In genomic region chr22:24969588-24970301, GRCh38 we compare ENCODE assay signal across 10 cellular contexts. TPM values are rescaled to one million over a fixed set of nuclear protein-coding genes. Genes with fewer than 3 reads are reported as not detected.
DNase-seq lines count a peak whose midpoint lies in the region; ATAC-seq and TF ChIP-seq lines count a peak whose summit lies in the region.
"Had no signal": no experiment of that assay in that cellular context is flagged by ENCODE, and none has a peak within 500 bp of the region (broad histone marks: within the 10 kb centered on the region; RNA-seq: fewer than 3 reads in every experiment).

No MANE protein-coding gene starts in this region.

- no peaks in the 10 kb centered on the region for H3K9me3 Mint-ChIP-seq in neural progenitor cell

- H3K9me3 ChIP-seq in BE2C (no peaks in the 10 kb centered on the region), gastroesophageal sphincter (no peaks in the 10 kb centered on the region), neural progenitor cell (ENCODE audit: low read depth) (no peaks in the 10 kb centered on the region)
- H3K9me3 ChIP-seq: BLaER1 had no signal

- H3K27me3 Mint-ChIP-seq in neural progenitor cell (ENCODE audit: insufficient read depth, low read depth) = no peaks in the 10 kb centered on the region

- DNase-seq in BE2C = peak; percentile 85
- DNase-seq in neural progenitor cell (ENCODE audit: low spot score) = no peak
- DNase-seq in NCI-H1694 (lab: John Stamatoyannopoulos, UW) = no peak
- DNase-seq: NCI-H2171 had no signal

- TF ChIP-seq CTCF in BE2C (IDR thresholded peaks at IDR 0.05; ENCODE audit: low read depth, low read length) (no peak), gastroesophageal sphincter (IDR thresholded peaks at IDR 0.05) (no peak), neural progenitor cell (IDR thresholded peaks at IDR 0.05) (no peak)

- no peak overlapping the region for H3K4me3 Mint-ChIP-seq in neural progenitor cell

- no peaks in the 10 kb centered on the region for H3K36me3 Mint-ChIP-seq in neural progenitor cell

- peak overlapping the region; percentile 14 for H3K4me2 ChIP-seq in neural progenitor cell
- H3K4me2 ChIP-seq: BLaER1 had no signal

- no peaks in the 10 kb centered on the region for H3K27me3 ChIP-seq in BE2C
- H3K27me3 ChIP-seq in gastroesophageal sphincter = no peaks in the 10 kb centered on the region
- no peaks in the 10 kb centered on the region for H3K27me3 ChIP-seq in neural progenitor cell
- H3K27me3 ChIP-seq: BLaER1 had no signal

- WGBS in gastroesophageal sphincter (ENCODE audit: low coverage in 1 of 2), 2 donors = 44 to 62% methylated on average over 5 to 6 of the region's 12 CpGs

- H3K27ac ChIP-seq in gastroesophageal sphincter = peak overlapping the region in 3 of 4 donors; percentile 44 to 63 (median 62)
- no peak overlapping the region for H3K27ac ChIP-seq in neural progenitor cell
- H3K27ac ChIP-seq: BLaER1 had no signal

- no peak overlapping the region for H2AFZ ChIP-seq in neural progenitor cell (replicated peaks)

- no peak overlapping the region for H3K4me3 ChIP-seq in BE2C (ENCODE audit: low read depth, low read length)
- no peak overlapping the region for H3K4me3 ChIP-seq in gastroesophageal sphincter
- no peak overlapping the region for H3K4me3 ChIP-seq in neural progenitor cell
- H3K4me3 ChIP-seq: BLaER1 had no signal

- H3K4me1 ChIP-seq in BE2C = peaks cover 14% of the 10 kb centered on the region
- peaks cover 0 to 22% (median 0%) of the 10 kb centered on the region in 3 donors for H3K4me1 ChIP-seq in gastroesophageal sphincter
- H3K4me1 ChIP-seq in neural progenitor cell = peaks cover 19% of the 10 kb centered on the region
- H3K4me1 ChIP-seq: BLaER1 had no signal

- H3K4me1 Mint-ChIP-seq in neural progenitor cell = peaks cover 16% of the 10 kb centered on the region

- no peak for TF ChIP-seq POLR2A in gastroesophageal sphincter (IDR thresholded peaks at IDR 0.05)

- peak; percentile 85 for ATAC-seq in SK-N-SH treated with all-trans-retinoic acid at 6 μM for 48 hours
- ATAC-seq in gastroesophageal sphincter = peak; percentile 73
- ATAC-seq in GM21390 (IDR thresholded peaks at IDR 0.05; ENCODE audit: unreplicated experiment) = no peak
- ATAC-seq in HG03469 (IDR thresholded peaks at IDR 0.05; ENCODE audit: unreplicated experiment) = no peak
- no peak for ATAC-seq in GM19452 (IDR thresholded peaks at IDR 0.05; ENCODE audit: unreplicated experiment)

- H3K27ac Mint-ChIP-seq in neural progenitor cell = peak overlapping the region; percentile 43

- H4K20me1 ChIP-seq in neural progenitor cell (ENCODE audit: low read depth) = peaks cover 97% of the 10 kb centered on the region
- H4K20me1 ChIP-seq: BLaER1 had no signal

- TF ChIP-seq EP300 in gastroesophageal sphincter (IDR thresholded peaks at IDR 0.05) = no peak

- H3K36me3 ChIP-seq in BE2C (no peaks in the 10 kb centered on the region), gastroesophageal sphincter (no peaks in the 10 kb centered on the region), neural progenitor cell (no peaks in the 10 kb centered on the region)
- H3K36me3 ChIP-seq: BLaER1 had no signal

- peaks cover 93% of the 10 kb centered on the region for H3K79me2 ChIP-seq in neural progenitor cell (ENCODE audit: low read depth)

- H3F3A ChIP-seq in neural progenitor cell (ENCODE audit: low read depth) = peaks cover 13% of the 10 kb centered on the region

- H3K9ac ChIP-seq in neural progenitor cell = no peak overlapping the region
- H3K9ac ChIP-seq: BLaER1 had no signal

TF ChIP-seq in SK-N-SH treated with all-trans-retinoic acid at 6 μM for 48 hours, 23 proteins besides CTCF, POLR2A, EP300 and RAD21 (continues in another document):
- TF ChIP-seq BACH2 (CRISPR knock-in tag; IDR thresholded peaks at IDR 0.05; ENCODE audit: borderline replicate concordance) = no peak
- no peak for TF ChIP-seq RARB (CRISPR knock-in tag; IDR thresholded peaks at IDR 0.05)
- 0 out of 2 replicates have a peak, but pooled peaks have one; percentile 59 for TF ChIP-seq CSDC2 (CRISPR knock-in tag; IDR thresholded peaks at IDR 0.05)
- peak; percentile 78 for TF ChIP-seq ZFP3 (CRISPR knock-in tag; IDR thresholded peaks at IDR 0.05)
- no peak for TF ChIP-seq ESRRG (CRISPR knock-in tag; IDR thresholded peaks at IDR 0.05)
- no peak for TF ChIP-seq OSR1 (CRISPR knock-in tag; IDR thresholded peaks at IDR 0.05)
- TF ChIP-seq, protein P1, sequence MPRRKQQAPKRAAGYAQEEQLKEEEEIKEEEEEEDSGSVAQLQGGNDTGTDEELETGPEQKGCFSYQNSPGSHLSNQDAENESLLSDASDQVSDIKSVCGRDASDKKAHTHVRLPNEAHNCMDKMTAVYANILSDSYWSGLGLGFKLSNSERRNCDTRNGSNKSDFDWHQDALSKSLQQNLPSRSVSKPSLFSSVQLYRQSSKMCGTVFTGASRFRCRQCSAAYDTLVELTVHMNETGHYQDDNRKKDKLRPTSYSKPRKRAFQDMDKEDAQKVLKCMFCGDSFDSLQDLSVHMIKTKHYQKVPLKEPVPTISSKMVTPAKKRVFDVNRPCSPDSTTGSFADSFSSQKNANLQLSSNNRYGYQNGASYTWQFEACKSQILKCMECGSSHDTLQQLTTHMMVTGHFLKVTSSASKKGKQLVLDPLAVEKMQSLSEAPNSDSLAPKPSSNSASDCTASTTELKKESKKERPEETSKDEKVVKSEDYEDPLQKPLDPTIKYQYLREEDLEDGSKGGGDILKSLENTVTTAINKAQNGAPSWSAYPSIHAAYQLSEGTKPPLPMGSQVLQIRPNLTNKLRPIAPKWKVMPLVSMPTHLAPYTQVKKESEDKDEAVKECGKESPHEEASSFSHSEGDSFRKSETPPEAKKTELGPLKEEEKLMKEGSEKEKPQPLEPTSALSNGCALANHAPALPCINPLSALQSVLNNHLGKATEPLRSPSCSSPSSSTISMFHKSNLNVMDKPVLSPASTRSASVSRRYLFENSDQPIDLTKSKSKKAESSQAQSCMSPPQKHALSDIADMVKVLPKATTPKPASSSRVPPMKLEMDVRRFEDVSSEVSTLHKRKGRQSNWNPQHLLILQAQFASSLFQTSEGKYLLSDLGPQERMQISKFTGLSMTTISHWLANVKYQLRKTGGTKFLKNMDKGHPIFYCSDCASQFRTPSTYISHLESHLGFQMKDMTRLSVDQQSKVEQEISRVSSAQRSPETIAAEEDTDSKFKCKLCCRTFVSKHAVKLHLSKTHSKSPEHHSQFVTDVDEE (CRISPR knock-in tag; IDR thresholded peaks at IDR 0.05) = peak; percentile 80; the same call in 1 of the 2 replicates
- no peak for TF ChIP-seq ZFP30 (CRISPR knock-in tag; IDR thresholded peaks at IDR 0.05)
- TF ChIP-seq ZNF70 (CRISPR knock-in tag; IDR thresholded peaks at IDR 0.05) = peak; percentile 71
- no peak for TF ChIP-seq TOX (CRISPR knock-in tag; IDR thresholded peaks at IDR 0.05; ENCODE audit: borderline replicate concordance)
- peak; percentile 84 for TF ChIP-seq TCF4 (CRISPR knock-in tag; IDR thresholded peaks at IDR 0.05; ENCODE audit: borderline replicate concordance)
- no peak for TF ChIP-seq POU6F1 (CRISPR knock-in tag; IDR thresholded peaks at IDR 0.05; ENCODE audit: borderline replicate concordance, low read depth)
- no peak for TF ChIP-seq ZNF565 (CRISPR knock-in tag; conservative IDR thresholded peaks at IDR 0.05; ENCODE audit: low read depth)
- peak; percentile 59; the same call in 1 of the 2 replicates for TF ChIP-seq PATZ1 (CRISPR knock-in tag; IDR thresholded peaks at IDR 0.05; ENCODE audit: borderline replicate concordance)
- TF ChIP-seq PPARA (CRISPR knock-in tag; IDR thresholded peaks at IDR 0.05; ENCODE audit: borderline replicate concordance) = no peak
- no peak for TF ChIP-seq GLIS3 (CRISPR knock-in tag; IDR thresholded peaks at IDR 0.05)

RNA-seq across cellular contexts. Expression of gene KIAA1671, which starts 17.2 kb away (rescaled TPM):
- polyA plus RNA-seq in BE2C (2012; ENCODE audit: insufficient read depth, insufficient read length, low read depth) = 4.3 TPM
- total RNA-seq in gastroesophageal sphincter = 10 to 100 TPM; 20.9 to 41.8 (median 28.4) TPM
- total RNA-seq in neural progenitor cell (ENCODE audit: low replicate concordance) = 17.3 and 24.2 TPM in 2 replicates

RNA-seq across cellular contexts. Expression of gene LHFPL7, which starts 23.3 kb away (rescaled TPM):
- not detected for polyA plus RNA-seq in BE2C (2012; ENCODE audit: insufficient read depth, insufficient read length, low read depth)
- total RNA-seq in gastroesophageal sphincter (1 to 10 TPM in 1 of 4 donors, not detected in 3; 2.9 TPM), neural progenitor cell (ENCODE audit: low replicate concordance) (not detected in 2 replicates)

Comparison
In these comparisons a context has a peak if more than half of its experiments do, and no peak if none do; other contexts are left out.
1. ATAC-seq: peak in SK-N-SH treated with all-trans-retinoic acid at 6 μM for 48 hours (single experiment) and gastroesophageal sphincter (single experiment); none in GM21390 (single experiment), HG03469 (single experiment) and GM19452 (single experiment).